1 cellular context compared by ENCODE assay signal in genomic region chr11:33158596-33158995, GRCh38.
TF ChIP-seq lines count a peak whose summit lies in the region.

No MANE protein-coding gene starts in this region.

TF ChIP-seq in GM12878, 131 proteins besides CTCF, POLR2A, EP300 and RAD21:
- TF ChIP-seq ATF7 (IDR thresholded peaks at IDR 0.05; ENCODE audit: low read depth) (peak; percentile 90), MEF2B (IDR thresholded peaks at IDR 0.05; ENCODE audit: partially characterized antibody, poor library complexity, severe bottlenecking) (peak; percentile 46), POLR2AphosphoS2 (IDR thresholded peaks at IDR 0.05; ENCODE audit: low read depth, low read length) (no peak), NFYA (IDR thresholded peaks at IDR 0.05; ENCODE audit: borderline replicate concordance, low read depth, low read length) (no peak), KDM1A (IDR thresholded peaks at IDR 0.05; ENCODE audit: borderline replicate concordance) (no peak), SPI1 (IDR thresholded peaks at IDR 0.05; ENCODE audit: borderline replicate concordance, insufficient read depth, low read depth, low read length) (no peak)
TF ChIP-seq in GM12878: peak in this region for 2.
